In the genomic region with DNA sequence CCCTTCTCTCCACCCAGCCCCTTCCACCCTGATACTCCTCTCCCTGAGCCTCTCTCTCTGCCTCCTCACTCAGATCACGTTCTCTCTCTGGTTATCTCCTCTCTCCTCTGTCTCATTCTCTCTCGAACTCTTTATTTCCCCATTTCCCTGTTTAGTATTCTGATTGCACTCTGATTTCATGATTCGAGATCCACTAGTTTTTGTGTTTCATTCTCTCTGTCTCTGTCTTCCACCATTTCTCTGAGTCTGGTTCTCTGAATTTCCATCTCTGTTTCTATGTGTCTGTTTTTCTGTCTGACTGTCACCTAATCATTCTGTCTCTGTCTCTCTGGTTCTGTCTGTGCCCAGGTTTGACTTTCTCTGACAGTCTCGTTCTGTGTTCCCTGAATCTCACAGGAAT, we compare ENCODE assay signal across 17 cellular contexts. TPM values are rescaled to one million over a fixed set of nuclear protein-coding genes. Genes with fewer than 3 reads are reported as not detected.
"Had no signal": no experiment of that assay in that cellular context is flagged by ENCODE, and none has a peak within 500 bp of the region (broad histone marks: within the 10 kb centered on the region; RNA-seq: fewer than 3 reads in every experiment).

No MANE protein-coding gene starts in this region.

- H3K36me3 ChIP-seq: neutrophil, stomach, thoracic aorta, transverse colon had no signal

- H3K36me3 Mint-ChIP-seq: natural killer cell treated with Interleukin-12 subunit alpha and Interleukin-12 subunit beta and Interleukin-15 and Interleukin-18, amount 100 ng/mL, for 72 hours had no signal

- H3K9me3 Mint-ChIP-seq: natural killer cell treated with Interleukin-12 subunit alpha and Interleukin-12 subunit beta and Interleukin-15 and Interleukin-18, amount 100 ng/mL, for 72 hours had no signal

- H3K27ac ChIP-seq: coronary artery, neutrophil, stomach, thoracic aorta, transverse colon had no signal

- H3K27ac Mint-ChIP-seq: natural killer cell treated with Interleukin-12 subunit alpha and Interleukin-12 subunit beta and Interleukin-15 and Interleukin-18, amount 100 ng/mL, for 72 hours had no signal

- H3K4me3 Mint-ChIP-seq: natural killer cell treated with Interleukin-12 subunit alpha and Interleukin-12 subunit beta and Interleukin-15 and Interleukin-18, amount 100 ng/mL, for 72 hours had no signal

- ATAC-seq: esophagus mucosa; left colon; left ventricle myocardium superior; natural killer cell treated with Interleukin-12 subunit alpha and Interleukin-12 subunit beta and Interleukin-15 and Interleukin-18, amount 100 ng/mL, for 72 hours had no signal

- H3K9me3 ChIP-seq: neutrophil, stomach, thoracic aorta, transverse colon had no signal

- DNase-seq: effector CD8-positive, alpha-beta T cell; left colon; left ventricle myocardium superior; mesenchymal stem cell; midbrain; small intestine; stimulated activated CD4-positive, alpha-beta T cell treated with anti-CD3 and anti-CD28 coated beads, Interleukin-12 subunit alpha, Interleukin-12 subunit beta, amount 100 ng/mL, for 4 hours; stimulated activated naive CD4-positive, alpha-beta T cell; stomach; transverse colon had no signal

- H3K4me3 ChIP-seq: coronary artery, lung, stomach, thoracic aorta, transverse colon had no signal

- FAIRE-seq: frontal cortex, small intestine had no signal

RNA-seq across cellular contexts. Expression of gene SEZ6L2, which starts 2.0 kb away (rescaled TPM):
- total RNA-seq: natural killer cell treated with Interleukin-12 subunit alpha and Interleukin-12 subunit beta and Interleukin-15 and Interleukin-18, amount 100 ng/mL, for 72 hours had no signal
